Comparison of ENCODE assay signal across 5 cellular contexts in the genomic region with DNA sequence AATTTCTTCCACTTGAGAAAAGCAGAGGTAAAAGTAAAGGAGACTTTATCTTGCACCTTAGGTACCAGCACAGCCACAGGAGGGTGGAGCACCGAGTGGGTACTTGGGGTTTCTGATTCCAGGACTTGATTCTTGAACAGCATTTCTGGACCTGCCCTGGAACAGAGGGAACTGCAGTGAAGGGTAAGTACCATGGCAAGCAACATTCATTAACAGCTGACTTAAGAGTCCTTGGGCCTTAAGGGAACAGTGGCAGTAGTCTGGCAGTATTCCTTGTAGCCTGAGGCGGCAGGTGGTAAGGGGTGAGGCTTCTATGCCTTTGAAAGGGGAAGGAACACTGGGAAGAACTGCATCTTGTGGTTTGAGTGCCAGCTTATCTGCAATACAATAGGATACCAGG.
"Had no signal": no experiment of that assay in that cellular context is flagged by ENCODE, and none has a peak within 500 bp of the region (broad histone marks: within the 10 kb centered on the region; RNA-seq: fewer than 3 reads in every experiment).

No MANE protein-coding gene starts in this region.

- DNase-seq: IMR-90, KBM-7 had no signal

- H3K4me3 ChIP-seq: K562 had no signal

- H3K27ac ChIP-seq: HL-60 had no signal

- ATAC-seq: HepG2, K562 had no signal
